3 cellular contexts compared by ENCODE assay signal in the genomic region with DNA sequence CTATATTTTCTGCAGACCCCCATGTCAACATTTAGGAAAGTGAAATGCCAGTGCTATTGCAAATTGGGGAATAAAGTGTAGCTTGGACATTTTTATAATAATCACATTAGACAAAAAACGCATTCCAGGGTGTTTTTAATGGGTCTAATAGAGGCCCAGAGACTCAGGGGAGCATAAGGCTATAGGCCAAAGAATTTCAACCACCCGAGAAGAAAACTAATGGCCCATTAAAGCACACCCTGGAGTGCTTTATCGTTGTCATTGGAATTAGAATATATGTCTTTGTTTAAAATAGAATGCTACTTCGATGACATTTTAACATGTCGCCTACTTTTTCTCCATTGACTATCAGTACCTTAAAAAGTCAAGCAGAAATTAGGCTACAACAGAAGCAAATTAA.
TF ChIP-seq lines count a peak whose summit lies in the region.

No MANE protein-coding gene starts in this region.

TF ChIP-seq in SK-N-SH, 30 proteins besides CTCF, POLR2A, EP300 and RAD21 (continued from another document):
- TF ChIP-seq USF1 (IDR thresholded peaks at IDR 0.05; ENCODE audit: borderline replicate concordance, low read depth) (no peak), GATA2 (CRISPR knock-in tag; IDR thresholded peaks at IDR 0.05) (no peak), MEF2A (IDR thresholded peaks at IDR 0.05; ENCODE audit: borderline replicate concordance, low read depth) (no peak), TAF1 (IDR thresholded peaks at IDR 0.05; ENCODE audit: borderline replicate concordance, low read depth, low read length) (no peak), PBX3 (IDR thresholded peaks at IDR 0.05) (no peak), FOXJ3 (CRISPR knock-in tag; IDR thresholded peaks at IDR 0.05) (no peak), FOSL2 (IDR thresholded peaks at IDR 0.05; ENCODE audit: borderline replicate concordance, low read depth) (no peak), JUND (IDR thresholded peaks at IDR 0.05) (no peak)
- TF ChIP-seq, protein P1, sequence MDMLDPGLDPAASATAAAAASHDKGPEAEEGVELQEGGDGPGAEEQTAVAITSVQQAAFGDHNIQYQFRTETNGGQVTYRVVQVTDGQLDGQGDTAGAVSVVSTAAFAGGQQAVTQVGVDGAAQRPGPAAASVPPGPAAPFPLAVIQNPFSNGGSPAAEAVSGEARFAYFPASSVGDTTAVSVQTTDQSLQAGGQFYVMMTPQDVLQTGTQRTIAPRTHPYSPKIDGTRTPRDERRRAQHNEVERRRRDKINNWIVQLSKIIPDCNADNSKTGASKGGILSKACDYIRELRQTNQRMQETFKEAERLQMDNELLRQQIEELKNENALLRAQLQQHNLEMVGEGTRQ (IDR thresholded peaks at IDR 0.05; ENCODE audit: borderline replicate concordance, low read depth, low read length) = no peak
TF ChIP-seq in SK-N-SH: peak in this region for 0.

TF ChIP-seq in WTC11, 78 proteins besides CTCF, POLR2A, EP300 and RAD21 (continued from another document):
- no peak for TF ChIP-seq JUN (CRISPR knock-in tag; IDR thresholded peaks at IDR 0.05)
- TF ChIP-seq TP53 (CRISPR knock-in tag; IDR thresholded peaks at IDR 0.05) = no peak
- TF ChIP-seq EMX1 (CRISPR knock-in tag; IDR thresholded peaks at IDR 0.05) = no peak

TF ChIP-seq in HepG2, 621 proteins besides CTCF, POLR2A, EP300 and RAD21 (continued from another document):
- TF ChIP-seq ETS1 (CRISPR knock-in tag; IDR thresholded peaks at IDR 0.05) (no peak), ERF (CRISPR knock-in tag; IDR thresholded peaks at IDR 0.05) (no peak), KDM5A (IDR thresholded peaks at IDR 0.05; ENCODE audit: borderline replicate concordance, low read length) (no peak), MEIS1 (CRISPR knock-in tag; IDR thresholded peaks at IDR 0.05; ENCODE audit: borderline replicate concordance) (no peak), KLF12 (CRISPR knock-in tag; IDR thresholded peaks at IDR 0.05; ENCODE audit: borderline replicate concordance) (no peak), WIZ (CRISPR knock-in tag; IDR thresholded peaks at IDR 0.05) (no peak), HOXD1 (CRISPR knock-in tag; IDR thresholded peaks at IDR 0.05) (no peak), REL (CRISPR knock-in tag; conservative IDR thresholded peaks at IDR 0.05) (no peak), IRF2 (CRISPR knock-in tag; IDR thresholded peaks at IDR 0.05) (no peak)
- TF ChIP-seq, protein P2, sequence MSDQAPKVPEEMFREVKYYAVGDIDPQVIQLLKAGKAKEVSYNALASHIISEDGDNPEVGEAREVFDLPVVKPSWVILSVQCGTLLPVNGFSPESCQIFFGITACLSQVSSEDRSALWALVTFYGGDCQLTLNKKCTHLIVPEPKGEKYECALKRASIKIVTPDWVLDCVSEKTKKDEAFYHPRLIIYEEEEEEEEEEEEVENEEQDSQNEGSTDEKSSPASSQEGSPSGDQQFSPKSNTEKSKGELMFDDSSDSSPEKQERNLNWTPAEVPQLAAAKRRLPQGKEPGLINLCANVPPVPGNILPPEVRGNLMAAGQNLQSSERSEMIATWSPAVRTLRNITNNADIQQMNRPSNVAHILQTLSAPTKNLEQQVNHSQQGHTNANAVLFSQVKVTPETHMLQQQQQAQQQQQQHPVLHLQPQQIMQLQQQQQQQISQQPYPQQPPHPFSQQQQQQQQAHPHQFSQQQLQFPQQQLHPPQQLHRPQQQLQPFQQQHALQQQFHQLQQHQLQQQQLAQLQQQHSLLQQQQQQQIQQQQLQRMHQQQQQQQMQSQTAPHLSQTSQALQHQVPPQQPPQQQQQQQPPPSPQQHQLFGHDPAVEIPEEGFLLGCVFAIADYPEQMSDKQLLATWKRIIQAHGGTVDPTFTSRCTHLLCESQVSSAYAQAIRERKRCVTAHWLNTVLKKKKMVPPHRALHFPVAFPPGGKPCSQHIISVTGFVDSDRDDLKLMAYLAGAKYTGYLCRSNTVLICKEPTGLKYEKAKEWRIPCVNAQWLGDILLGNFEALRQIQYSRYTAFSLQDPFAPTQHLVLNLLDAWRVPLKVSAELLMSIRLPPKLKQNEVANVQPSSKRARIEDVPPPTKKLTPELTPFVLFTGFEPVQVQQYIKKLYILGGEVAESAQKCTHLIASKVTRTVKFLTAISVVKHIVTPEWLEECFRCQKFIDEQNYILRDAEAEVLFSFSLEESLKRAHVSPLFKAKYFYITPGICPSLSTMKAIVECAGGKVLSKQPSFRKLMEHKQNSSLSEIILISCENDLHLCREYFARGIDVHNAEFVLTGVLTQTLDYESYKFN (CRISPR knock-in tag; conservative IDR thresholded peaks at IDR 0.05) = no peak
- TF ChIP-seq, protein P3, sequence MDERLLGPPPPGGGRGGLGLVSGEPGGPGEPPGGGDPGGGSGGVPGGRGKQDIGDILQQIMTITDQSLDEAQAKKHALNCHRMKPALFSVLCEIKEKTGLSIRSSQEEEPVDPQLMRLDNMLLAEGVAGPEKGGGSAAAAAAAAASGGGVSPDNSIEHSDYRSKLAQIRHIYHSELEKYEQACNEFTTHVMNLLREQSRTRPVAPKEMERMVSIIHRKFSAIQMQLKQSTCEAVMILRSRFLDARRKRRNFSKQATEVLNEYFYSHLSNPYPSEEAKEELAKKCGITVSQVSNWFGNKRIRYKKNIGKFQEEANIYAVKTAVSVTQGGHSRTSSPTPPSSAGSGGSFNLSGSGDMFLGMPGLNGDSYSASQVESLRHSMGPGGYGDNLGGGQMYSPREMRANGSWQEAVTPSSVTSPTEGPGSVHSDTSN (CRISPR knock-in tag; IDR thresholded peaks at IDR 0.05) = no peak
TF ChIP-seq in HepG2: peak in this region for 0.
